In genomic region chr11:111836162-111836561, GRCh38 we compare ENCODE assay signal across 17 cellular contexts. TPM values are rescaled to one million over a fixed set of nuclear protein-coding genes. Genes with fewer than 3 reads are reported as not detected.
DNase-seq lines count a peak whose midpoint lies in the region; ATAC-seq, FAIRE-seq and TF ChIP-seq lines count a peak whose summit lies in the region.
"Had no signal": no experiment of that assay in that cellular context is flagged by ENCODE, and none has a peak within 500 bp of the region (broad histone marks: within the 10 kb centered on the region; RNA-seq: fewer than 3 reads in every experiment).

No MANE protein-coding gene starts in this region.

- peak; percentile 63 for FAIRE-seq in GM19239 (lab: Jason Lieb, UNC)

- no peaks in the 10 kb centered on the region for H3K9me3 ChIP-seq in adipocyte (ENCODE audit: control insufficient read depth, low read length)
- no peaks in the 10 kb centered on the region for H3K9me3 ChIP-seq in hepatocyte (ENCODE audit: low read depth)
- no peaks in the 10 kb centered on the region for H3K9me3 ChIP-seq in skeletal muscle tissue (ENCODE audit: control insufficient read depth in 3 of 3, low read length in 3 of 3)
- no peaks in the 10 kb centered on the region for H3K9me3 ChIP-seq in ascending aorta
- H3K9me3 ChIP-seq: HAP-1, SJSA1 had no signal

- DNase-seq in GM19239 (ENCODE audit: insufficient read length, low spot score) (no peak), adipocyte (ENCODE audit: low read depth) (peak; percentile 44), hepatocyte (ENCODE audit: low spot score) (no peak), ascending aorta (ENCODE audit: low spot score in 2 of 2) (no peak), KG1 (lab: John Stamatoyannopoulos, UW) (no peak)
- DNase-seq: CD4-positive, CD25-positive, alpha-beta regulatory T cell; DMS53; NCI-H1417 treated with DMSO at 0.1 percent for 48 hours; NCI-H2029; NCI-H2171; NCI-H446 treated with DMSO at 0.1 percent for 48 hours; NCI-H748 treated with DMSO at 0.1 percent for 48 hours had no signal

- H3K27ac ChIP-seq in hepatocyte, result peak overlapping the region; percentile 57
- H3K27ac ChIP-seq in skeletal muscle tissue (ENCODE audit: low read depth, low read length), result peak overlapping the region; percentile 59
- H3K27ac ChIP-seq in ascending aorta, result no peak overlapping the region
- H3K27ac ChIP-seq: RWPE1, SJSA1 had no signal

- no peaks in the 10 kb centered on the region for H3K27me3 ChIP-seq in adipocyte (replicated peaks; ENCODE audit: control insufficient read depth, insufficient read depth, low read length)
- no peaks in the 10 kb centered on the region for H3K27me3 ChIP-seq in hepatocyte
- H3K27me3 ChIP-seq in skeletal muscle tissue (ENCODE audit: control insufficient read depth in 3 of 3, insufficient read depth in 3 of 3, low read length in 3 of 3), result no peaks in the 10 kb centered on the region
- no peaks in the 10 kb centered on the region for H3K27me3 ChIP-seq in ascending aorta
- H3K27me3 ChIP-seq: SJSA1 had no signal

- H3K9me2 ChIP-seq in hepatocyte (replicated peaks; ENCODE audit: insufficient read depth), result no peaks in the 10 kb centered on the region

- H3K4me3 ChIP-seq in adipocyte (ENCODE audit: low read length) (peak overlapping the region; percentile 59), hepatocyte (no peak overlapping the region), skeletal muscle tissue (ENCODE audit: low read length in 3 of 3) (no peak overlapping the region), ascending aorta (no peak overlapping the region)
- H3K4me3 ChIP-seq: HAP-1, SJSA1 had no signal

- H3K36me3 ChIP-seq in adipocyte (ENCODE audit: control insufficient read depth, insufficient read depth, low read length, severe bottlenecking) (peaks cover 19% of the 10 kb centered on the region), hepatocyte (replicated peaks; ENCODE audit: insufficient read depth, low read depth) (no peaks in the 10 kb centered on the region), skeletal muscle tissue (ENCODE audit: control insufficient read depth in 3 of 3, insufficient read depth in 3 of 3, low read length in 3 of 3) (peaks cover 0 to 16% (median 0%) of the 10 kb centered on the region in 3 donors), ascending aorta (peaks cover 38 to 44% of the 10 kb centered on the region in 2 donors)
- H3K36me3 ChIP-seq: HAP-1 had no signal

- H2AFZ ChIP-seq in hepatocyte, result no peak overlapping the region

- H4K20me1 ChIP-seq in hepatocyte (ENCODE audit: insufficient read depth, poor library complexity, severe bottlenecking), result no peaks in the 10 kb centered on the region

- TF ChIP-seq CTCF in hepatocyte (IDR thresholded peaks at IDR 0.05; ENCODE audit: poor library complexity) (no peak), ascending aorta (IDR thresholded peaks at IDR 0.05) (no peak)

- ATAC-seq in GM18861 (IDR thresholded peaks at IDR 0.05; ENCODE audit: unreplicated experiment), result no peak

- WGBS in hepatocyte (ENCODE audit: low lambda C conversion rate, missing lambda C conversion rate), result 94% methylated on average over 1 of the region's 1 CpG

- H3K9ac ChIP-seq in adipocyte (ENCODE audit: low read length) (peak overlapping the region; percentile 85), skeletal muscle tissue (ENCODE audit: low read depth in 1 of 3, low read length in 3 of 3) (no peak overlapping the region)

- H3K4me1 ChIP-seq in adipocyte (ENCODE audit: control insufficient read depth, insufficient read depth, low read length), result peaks cover 87% of the 10 kb centered on the region
- H3K4me1 ChIP-seq in hepatocyte (ENCODE audit: insufficient read depth), result peaks cover 40% of the 10 kb centered on the region
- H3K4me1 ChIP-seq in skeletal muscle tissue (ENCODE audit: control insufficient read depth in 3 of 3, insufficient read depth in 3 of 3, low read length in 3 of 3), result peaks cover 15 to 24% (median 18%) of the 10 kb centered on the region in 3 donors
- peaks cover 0 to under 1% of the 10 kb centered on the region in 2 donors for H3K4me1 ChIP-seq in ascending aorta
- H3K4me1 ChIP-seq: HAP-1, SJSA1 had no signal

- intact Hi-C loops in ascending aorta (cut with DNase I), result no loop called here

- no peak overlapping the region for H3K4me2 ChIP-seq in hepatocyte

- no peaks in the 10 kb centered on the region for H3K79me2 ChIP-seq in hepatocyte

RNA-seq across cellular contexts. Expression of gene ALG9, which starts 35.2 kb away (rescaled TPM):
- total RNA-seq in hepatocyte (42.0 and 52.4 TPM in 2 replicates), skeletal muscle tissue (44.4 TPM), ascending aorta (16.8 TPM)
- 22.6 and 38.7 TPM in 2 replicates for polyA plus RNA-seq in hepatocyte

RNA-seq across cellular contexts. Expression of gene FDXACB1, which starts 42.8 kb away (rescaled TPM):
- total RNA-seq in hepatocyte, result 2.3 and 2.6 TPM in 2 replicates
- polyA plus RNA-seq in hepatocyte, result 0.64 and 2.2 TPM in 2 replicates
- 2.1 TPM for total RNA-seq in skeletal muscle tissue
- total RNA-seq in ascending aorta, result 0.53 TPM

RNA-seq across cellular contexts. Expression of gene CFAP68, which starts 43.2 kb away (rescaled TPM):
- total RNA-seq in hepatocyte (21.1 and 24.6 TPM in 2 replicates), skeletal muscle tissue (6.8 TPM), ascending aorta (not detected)
- 19.9 and 21.8 TPM in 2 replicates for polyA plus RNA-seq in hepatocyte

Comparison
In these comparisons a context has a peak if more than half of its experiments do, and no peak if none do; other contexts are left out.
1. H3K27ac ChIP-seq: peak in hepatocyte (single experiment) and skeletal muscle tissue (single experiment); none in ascending aorta (0 of 2).